ENCODE assay signal across 19 cellular contexts in genomic region chr22:46742576-46743221, GRCh38. TPM values are rescaled to one million over a fixed set of nuclear protein-coding genes. Genes with fewer than 3 reads are reported as not detected.
A peak's percentile ranks its signal among the peaks of the same experiment; 100 is the strongest.
DNase-seq lines count a peak whose midpoint lies in the region; ATAC-seq and TF ChIP-seq lines count a peak whose summit lies in the region.
"Had no signal": no experiment of that assay in that cellular context is flagged by ENCODE, and none has a peak within 500 bp of the region (broad histone marks: within the 10 kb centered on the region; RNA-seq: fewer than 3 reads in every experiment).

No MANE protein-coding gene starts in this region.

- H2AFZ ChIP-seq in PC-9 (no peak overlapping the region), osteoblast (ENCODE audit: low read length) (no peak overlapping the region)

- no peak for ATAC-seq in GM21423 (IDR thresholded peaks at IDR 0.05; ENCODE audit: unreplicated experiment)
- ATAC-seq in activated naive CD8-positive, alpha-beta T cell treated with anti-CD3 and anti-CD28 coated beads, Interleukin-2, amount 50 U/mL, for 24 hours = no peak
- ATAC-seq: body of pancreas; sciatic nerve; stimulated activated naive CD8-positive, alpha-beta T cell treated with anti-CD3 and anti-CD28 coated beads, Interleukin-15, Interleukin-2, amounts not matched to agents 100 U/mL and 50 U/mL, for 24 hours; T-cell had no signal

- H3K9me3 ChIP-seq in breast epithelium = no peaks in the 10 kb centered on the region
- H3K9me3 ChIP-seq in PC-9 (ENCODE audit: insufficient read depth, low read depth) = no peaks in the 10 kb centered on the region
- H3K9me3 ChIP-seq in osteoblast (ENCODE audit: low read depth, low read length) = no peaks in the 10 kb centered on the region
- H3K9me3 ChIP-seq: body of pancreas had no signal

- H3K4me1 ChIP-seq in breast epithelium = no peaks in the 10 kb centered on the region
- H3K4me1 ChIP-seq in PC-9 (replicated peaks; ENCODE audit: insufficient read depth) = peaks cover 53% of the 10 kb centered on the region
- peaks cover 10% of the 10 kb centered on the region for H3K4me1 ChIP-seq in osteoblast (ENCODE audit: insufficient read depth, low read length)

- intact Hi-C loops in breast epithelium (cut with DNase I; ENCODE audit: low total_unique reads) = loop anchor here (10.0 kb wide), 1 partner anchor 332 kb away; no protein-coding TSS in a partner anchor
- intact Hi-C loops in PC-9 (cut with micrococcal nuclease; ENCODE audit: unreplicated experiment) = no loop called here

- H3K27me3 Mint-ChIP-seq in activated naive CD8-positive, alpha-beta T cell treated with anti-CD3 and anti-CD28 coated beads, Interleukin-2, amount 50 U/mL, for 24 hours = no peaks in the 10 kb centered on the region
- H3K27me3 Mint-ChIP-seq: activated naive CD8-positive, alpha-beta T cell; activated T-cell treated with anti-CD3 and anti-CD28 coated beads, Interleukin-2, amount 50 U/mL, for 24 hours; CD4-positive, CD25-positive, alpha-beta regulatory T cell; T-cell had no signal

- DNase-seq in T47D (ENCODE audit: low read depth in 1 of 2, low spot score in 1 of 2) (peak; percentile 54 to 83), breast epithelium (ENCODE audit: low spot score in 2 of 2) (no peak), HuH-7 (ENCODE audit: low spot score) (peak; percentile 81), PC-9 (peak; percentile 75 to 99), osteoblast (ENCODE audit: insufficient read length, low spot score, missing footprints) (peak; percentile 51), kidney tubule cell (ENCODE audit: low spot score) (no peak)
- DNase-seq in activated naive CD8-positive, alpha-beta T cell treated with anti-CD3 and anti-CD28 coated beads, Interleukin-2, amount 50 U/mL, for 24 hours = no peak
- DNase-seq: activated CD4-positive, alpha-beta T cell treated with anti-CD3 and anti-CD28 coated beads, Interleukin-2, amount 50 U/mL, for 4 hours; activated T-cell treated with anti-CD3 and anti-CD28 coated beads, Interleukin-2, amount 50 U/mL, for 24 hours; body of pancreas; CD4-positive, CD25-positive, alpha-beta regulatory T cell; NCI-H2171 treated with DMSO at 0.1 percent for 48 hours; NK-92 treated with Interleukin-12 subunit alpha and Interleukin-12 subunit beta, amount 100 ng/mL, for 24 hours; occipital lobe; stimulated activated naive CD8-positive, alpha-beta T cell treated with anti-CD3 and anti-CD28 coated beads, Interleukin-15, Interleukin-2, amounts not matched to agents 100 U/mL and 50 U/mL, for 24 hours; T-cell had no signal

- no peak overlapping the region for H3K4me3 Mint-ChIP-seq in activated naive CD8-positive, alpha-beta T cell treated with anti-CD3 and anti-CD28 coated beads, Interleukin-2, amount 50 U/mL, for 24 hours
- H3K4me3 Mint-ChIP-seq: activated naive CD8-positive, alpha-beta T cell; activated T-cell treated with anti-CD3 and anti-CD28 coated beads, Interleukin-2, amount 50 U/mL, for 24 hours; T-cell had no signal

- POLR2A ChIA-PET in PC-9 (lab: Charles Lee; ENCODE audit: unreplicated experiment) = no interaction called here

- H3K4me2 ChIP-seq in PC-9 (peak overlapping the region; percentile 67), osteoblast (ENCODE audit: insufficient read depth, low read length) (no peak overlapping the region)

- H3K36me3 Mint-ChIP-seq in activated naive CD8-positive, alpha-beta T cell treated with anti-CD3 and anti-CD28 coated beads, Interleukin-2, amount 50 U/mL, for 24 hours (ENCODE audit: low read depth) = no peaks in the 10 kb centered on the region
- H3K36me3 Mint-ChIP-seq: activated naive CD8-positive, alpha-beta T cell; CD4-positive, CD25-positive, alpha-beta regulatory T cell; T-cell had no signal

- H3K27ac Mint-ChIP-seq in activated naive CD8-positive, alpha-beta T cell treated with anti-CD3 and anti-CD28 coated beads, Interleukin-2, amount 50 U/mL, for 24 hours = no peak overlapping the region
- H3K27ac Mint-ChIP-seq: activated naive CD8-positive, alpha-beta T cell; activated T-cell treated with anti-CD3 and anti-CD28 coated beads, Interleukin-2, amount 50 U/mL, for 24 hours; CD4-positive, CD25-positive, alpha-beta regulatory T cell had no signal

- H3K36me3 ChIP-seq in breast epithelium (no peaks in the 10 kb centered on the region), PC-9 (ENCODE audit: low read depth) (no peaks in the 10 kb centered on the region), osteoblast (ENCODE audit: insufficient read depth, low read length) (no peaks in the 10 kb centered on the region)

- TF ChIP-seq POLR2A in breast epithelium (IDR thresholded peaks at IDR 0.05) = no peak

- CTCF ChIA-PET in PC-9 (lab: Charles Lee) = interaction anchor here (0.6 to 0.8 kb wide), 3 partner anchors 8 to 61 kb away, joined by 4 to 6 read pairs (median 4); no protein-coding TSS in a partner anchor

- no peaks in the 10 kb centered on the region for H3K9me2 ChIP-seq in PC-9 (ENCODE audit: insufficient read depth)

- BruUV-seq in PC-9 (replicated peaks; lab: Mats Ljungman, UMichigan) = no TSS peak

- H3K9me3 Mint-ChIP-seq in activated naive CD8-positive, alpha-beta T cell treated with anti-CD3 and anti-CD28 coated beads, Interleukin-2, amount 50 U/mL, for 24 hours = no peaks in the 10 kb centered on the region
- H3K9me3 Mint-ChIP-seq: T-cell had no signal

- H4K20me1 ChIP-seq in PC-9 (ENCODE audit: insufficient read depth) (no peaks in the 10 kb centered on the region), osteoblast (ENCODE audit: insufficient read depth, low read length) (no peaks in the 10 kb centered on the region)

- peaks cover 42% of the 10 kb centered on the region for H3F3A ChIP-seq in PC-9 (ENCODE audit: insufficient read depth, low read depth)

- peaks cover 9% of the 10 kb centered on the region for H3K4me1 Mint-ChIP-seq in activated naive CD8-positive, alpha-beta T cell treated with anti-CD3 and anti-CD28 coated beads, Interleukin-2, amount 50 U/mL, for 24 hours

- H3K4me3 ChIP-seq in breast epithelium (no peak overlapping the region), PC-9 (peak overlapping the region; percentile 3; the same call in 1 of the 2 replicates), osteoblast (ENCODE audit: insufficient read depth, low read length) (no peak overlapping the region)
- H3K4me3 ChIP-seq: body of pancreas had no signal

- in situ Hi-C loops in T47D (cut with HindIII; ENCODE audit: low pct_unique_long_range_greater_than_20kb, low sequenced_read_pairs) = no loop called here

- H3K27ac ChIP-seq in breast epithelium (no peak overlapping the region), PC-9 (peak overlapping the region; percentile 81), osteoblast (ENCODE audit: low read depth, low read length) (no peak overlapping the region)
- H3K27ac ChIP-seq: body of pancreas had no signal

- H3K79me2 ChIP-seq in PC-9 (ENCODE audit: low read depth) = no peaks in the 10 kb centered on the region
- H3K79me2 ChIP-seq in osteoblast (ENCODE audit: insufficient read depth, low read length) = peaks cover 16% of the 10 kb centered on the region

- TF ChIP-seq CTCF in breast epithelium (IDR thresholded peaks at IDR 0.05) = no peak
- no peak for TF ChIP-seq CTCF in PC-9 (conservative IDR thresholded peaks at IDR 0.05)
- no peak for TF ChIP-seq CTCF in osteoblast (IDR thresholded peaks at IDR 0.05; ENCODE audit: extremely low read depth, low read depth, low read length)

- H3K27me3 ChIP-seq in breast epithelium = peaks cover 0 to 2% of the 10 kb centered on the region in 2 donors
- H3K27me3 ChIP-seq in PC-9 (ENCODE audit: insufficient read depth, low read depth) = no peaks in the 10 kb centered on the region
- H3K27me3 ChIP-seq in osteoblast (ENCODE audit: insufficient read depth, low read length) = no peaks in the 10 kb centered on the region
- H3K27me3 ChIP-seq: body of pancreas had no signal

RNA-seq across cellular contexts. Expression of gene CERK, which starts 4.6 kb away (rescaled TPM):
- 10 to 100 TPM; 23.3 to 37.3 (median 26.5) TPM for total RNA-seq in breast epithelium
- 24.9 and 25.9 TPM in 2 replicates for total RNA-seq in PC-9 (2021)
- total RNA-seq in osteoblast = 27.7 and 28.2 TPM in 2 replicates

RNA-seq across cellular contexts. Expression of gene TBC1D22A, which starts 19.8 kb away (rescaled TPM):
- total RNA-seq in breast epithelium = 10 to 100 TPM; 19.0 to 23.6 (median 23.6) TPM
- total RNA-seq in PC-9 (2021) = 40.3 and 41.4 TPM in 2 replicates
- total RNA-seq in osteoblast = 17.7 and 18.9 TPM in 2 replicates

Comparison
In these comparisons a context has a peak if more than half of its experiments do, and no peak if none do; other contexts are left out.
1. DNase-seq: peak in T47D (2 of 2), HuH-7 (single experiment), PC-9 (2 of 2) and osteoblast (single experiment); none in breast epithelium (0 of 2), kidney tubule cell (single experiment) and activated naive CD8-positive, alpha-beta T cell treated with anti-CD3 and anti-CD28 coated beads, Interleukin-2, amount 50 U/mL, for 24 hours (single experiment).